ENCODE assay signal across 8 cellular contexts in the genomic region with DNA sequence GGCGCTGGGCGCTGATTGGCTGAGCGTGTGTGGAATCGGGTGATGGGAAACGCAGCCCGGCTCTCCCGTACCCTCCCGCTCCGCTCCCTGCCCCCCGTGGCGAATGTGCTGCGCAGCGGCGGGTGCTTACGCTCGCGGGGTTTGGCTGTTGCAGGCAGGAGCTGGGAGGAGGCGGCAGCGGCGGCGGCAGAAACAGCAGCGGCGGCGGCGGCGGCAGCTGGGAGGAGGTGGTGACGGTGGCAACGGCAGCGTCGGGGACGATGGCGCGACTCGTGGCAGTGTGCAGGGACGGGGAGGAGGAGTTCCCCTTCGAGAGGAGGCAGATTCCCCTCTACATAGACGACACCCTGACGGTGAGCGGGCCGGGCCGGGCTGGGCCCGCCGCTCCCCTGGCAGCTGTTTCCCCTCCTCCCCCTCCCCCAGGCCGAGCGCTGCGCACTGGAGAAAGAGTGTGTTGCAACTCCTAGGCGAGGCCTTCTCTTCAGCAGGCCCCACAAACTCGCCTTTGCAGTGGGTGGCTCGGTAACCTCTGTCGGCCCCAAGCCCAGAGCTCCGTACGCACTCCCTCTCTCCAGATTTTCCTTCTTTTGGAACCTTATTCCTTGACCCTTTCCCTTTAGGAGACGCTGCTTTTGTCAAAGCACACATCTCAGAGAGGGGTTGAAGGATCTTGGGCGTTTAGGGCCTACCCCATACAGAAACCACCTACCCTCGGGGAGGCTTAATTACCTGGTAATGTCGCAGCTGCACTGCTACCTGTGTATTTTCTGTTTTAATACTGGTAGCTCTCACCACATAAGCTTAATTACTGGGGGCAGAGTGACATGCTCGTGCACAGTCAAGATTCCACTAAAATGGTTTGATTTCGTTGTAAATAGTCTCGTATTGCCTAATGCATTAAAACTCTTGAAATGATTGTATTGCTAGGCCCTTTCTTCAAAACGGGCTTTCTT. TPM values are rescaled to one million over a fixed set of nuclear protein-coding genes. Genes with fewer than 3 reads are reported as not detected.
A peak's percentile ranks its signal among the peaks of the same experiment; 100 is the strongest.
DNase-seq lines count a peak whose midpoint lies in the region; ATAC-seq and TF ChIP-seq lines count a peak whose summit lies in the region.

No MANE protein-coding gene starts in this region.

- ATAC-seq in GM18502 (IDR thresholded peaks at IDR 0.05; ENCODE audit: poor library complexity, unreplicated experiment) = peak; percentile 68
- peak; percentile 72 for ATAC-seq in HG02943 (IDR thresholded peaks at IDR 0.05; ENCODE audit: low read depth, unreplicated experiment)
- no peak for ATAC-seq in GM18870 (IDR thresholded peaks at IDR 0.05; ENCODE audit: unreplicated experiment)

- H3K27me3 ChIP-seq in hepatocyte = no peaks in the 10 kb centered on the region

- no peaks in the 10 kb centered on the region for H3K36me3 ChIP-seq in hepatocyte (replicated peaks; ENCODE audit: insufficient read depth, low read depth)

- no peaks in the 10 kb centered on the region for H3K27me3 Mint-ChIP-seq in T-helper 2 cell treated with Interferon-gamma antibody and Interleukin-4, amounts not matched to agents 5 μg/mL and 100 μg/mL, for 36 hours (ENCODE audit: low read depth)

- H4K20me1 ChIP-seq in hepatocyte (ENCODE audit: insufficient read depth, poor library complexity, severe bottlenecking) = peaks cover 49% of the 10 kb centered on the region

- peak overlapping the region; percentile 92 for H3K27ac Mint-ChIP-seq in T-helper 2 cell treated with Interferon-gamma antibody and Interleukin-4, amounts not matched to agents 5 μg/mL and 100 μg/mL, for 36 hours

- no peaks in the 10 kb centered on the region for H3K9me3 Mint-ChIP-seq in T-helper 2 cell treated with Interferon-gamma antibody and Interleukin-4, amounts not matched to agents 5 μg/mL and 100 μg/mL, for 36 hours

- H3K79me2 ChIP-seq in hepatocyte = peaks cover 78% of the 10 kb centered on the region

- peaks cover 24% of the 10 kb centered on the region for H3K4me1 ChIP-seq in hepatocyte (ENCODE audit: insufficient read depth)

- H3K4me3 ChIP-seq in astrocyte of the cerebellum (ENCODE audit: low read depth, low read length) (peak overlapping the region; percentile 99), hepatocyte (peak overlapping the region; percentile 82)

- H3K4me1 Mint-ChIP-seq in T-helper 2 cell treated with Interferon-gamma antibody and Interleukin-4, amounts not matched to agents 5 μg/mL and 100 μg/mL, for 36 hours (ENCODE audit: low read depth) = peaks cover 40% of the 10 kb centered on the region

- in situ Hi-C loops in astrocyte of the cerebellum (cut with HindIII; ENCODE audit: low sequenced_read_pairs) = no loop called here

- WGBS in hepatocyte (ENCODE audit: low lambda C conversion rate, missing lambda C conversion rate) = 4% methylated on average over 20 of the region's 60 CpGs

- no peak overlapping the region for H2AFZ ChIP-seq in hepatocyte

- no peaks in the 10 kb centered on the region for H3K9me2 ChIP-seq in hepatocyte (replicated peaks; ENCODE audit: insufficient read depth)

- peak overlapping the region; percentile 91 for H3K4me2 ChIP-seq in hepatocyte

- no peaks in the 10 kb centered on the region for H3K9me3 ChIP-seq in hepatocyte (ENCODE audit: low read depth)

- no peak for TF ChIP-seq CTCF in astrocyte of the cerebellum (IDR thresholded peaks at IDR 0.05; ENCODE audit: low read depth, low read length, missing control alignments)
- TF ChIP-seq CTCF in hepatocyte (IDR thresholded peaks at IDR 0.05; ENCODE audit: poor library complexity) = no peak

- DNase-seq in NCI-H187 treated with DMSO at 0.1 percent for 48 hours (lab: John Stamatoyannopoulos, UW) = peak; percentile 58
- peak; percentile 97 for DNase-seq in T-helper 2 cell treated with Interferon-gamma antibody and Interleukin-4, amounts not matched to agents 5 μg/mL and 100 μg/mL, for 36 hours (ENCODE audit: low spot score)
- DNase-seq in astrocyte of the cerebellum (ENCODE audit: low read depth) = peak; percentile 94
- DNase-seq in hepatocyte (ENCODE audit: low spot score) = peak; percentile 99
- peak; percentile 97 for DNase-seq in retina

- H3K36me3 Mint-ChIP-seq in T-helper 2 cell treated with Interferon-gamma antibody and Interleukin-4, amounts not matched to agents 5 μg/mL and 100 μg/mL, for 36 hours (ENCODE audit: low read depth) = peaks cover 44% of the 10 kb centered on the region

- peak overlapping the region; percentile 97 for H3K4me3 Mint-ChIP-seq in T-helper 2 cell treated with Interferon-gamma antibody and Interleukin-4, amounts not matched to agents 5 μg/mL and 100 μg/mL, for 36 hours

- peak overlapping the region; percentile 94 for H3K27ac ChIP-seq in hepatocyte

RNA-seq across cellular contexts. Expression of gene GGNBP2, which starts 1.0 kb away (rescaled TPM):
- total RNA-seq in hepatocyte = 69.6 and 79.9 TPM in 2 replicates
- 52.2 and 54.1 TPM in 2 replicates for polyA plus RNA-seq in hepatocyte

RNA-seq across cellular contexts. Expression of gene PIGW, which starts 11.0 kb away (rescaled TPM):
- total RNA-seq in hepatocyte = 6.0 and 10.8 TPM in 2 replicates
- 9.5 and 10.2 TPM in 2 replicates for polyA plus RNA-seq in hepatocyte

RNA-seq across cellular contexts. Expression of gene MYO19, which starts 11.1 kb away (rescaled TPM):
- 29.8 and 32.1 TPM in 2 replicates for total RNA-seq in hepatocyte
- 19.7 and 24.5 TPM in 2 replicates for polyA plus RNA-seq in hepatocyte

RNA-seq across cellular contexts. Expression of gene DHRS11, which starts 45.9 kb away (rescaled TPM):
- 33.2 and 48.9 TPM in 2 replicates for total RNA-seq in hepatocyte
- polyA plus RNA-seq in hepatocyte = 41.3 and 49.8 TPM in 2 replicates

RNA-seq across cellular contexts. Expression of gene MRM1, which starts 55.6 kb away (rescaled TPM):
- total RNA-seq in hepatocyte = 4.7 and 5.5 TPM in 2 replicates
- 4.1 and 5.5 TPM in 2 replicates for polyA plus RNA-seq in hepatocyte
